16 cellular contexts compared by ENCODE assay signal in genomic region chr11:72778535-72779494, GRCh38. TPM values are rescaled to one million over a fixed set of nuclear protein-coding genes. Genes with fewer than 3 reads are reported as not detected.
A peak's percentile ranks its signal among the peaks of the same experiment; 100 is the strongest.
DNase-seq lines count a peak whose midpoint lies in the region; ATAC-seq and TF ChIP-seq lines count a peak whose summit lies in the region.
"Had no signal": no experiment of that assay in that cellular context is flagged by ENCODE, and none has a peak within 500 bp of the region (broad histone marks: within the 10 kb centered on the region; RNA-seq: fewer than 3 reads in every experiment).

No MANE protein-coding gene starts in this region.

- no peaks in the 10 kb centered on the region for H3K9me3 ChIP-seq in mucosa of rectum (ENCODE audit: control insufficient read depth in 2 of 2, low read length in 2 of 2)
- H3K9me3 ChIP-seq: tibial nerve had no signal

- H3K9ac ChIP-seq in mucosa of rectum (ENCODE audit: low read depth in 1 of 2, low read length in 2 of 2), result peak overlapping the region; percentile 92 to 93

- H3K36me3 Mint-ChIP-seq in natural killer cell, result no peaks in the 10 kb centered on the region
- no peaks in the 10 kb centered on the region for H3K36me3 Mint-ChIP-seq in natural killer cell treated with Interleukin-12 subunit alpha and Interleukin-12 subunit beta and Interleukin-15 and Interleukin-18, amount 100 ng/mL, for 72 hours

- peak overlapping the region in 1 of 2 donors; percentile 25 for H3K27ac Mint-ChIP-seq in natural killer cell
- peak overlapping the region in 1 of 2 donors; percentile 72 for H3K27ac Mint-ChIP-seq in natural killer cell treated with Interleukin-12 subunit alpha and Interleukin-12 subunit beta and Interleukin-15 and Interleukin-18, amount 100 ng/mL, for 72 hours
- H3K27ac Mint-ChIP-seq: activated naive CD4-positive, alpha-beta T cell treated with anti-CD3 and anti-CD28 coated beads for 36 hours had no signal

- H3K27me3 ChIP-seq in mucosa of rectum (ENCODE audit: control insufficient read depth in 2 of 2, insufficient read depth in 2 of 2, low read length in 2 of 2), result no peaks in the 10 kb centered on the region
- H3K27me3 ChIP-seq: tibial nerve had no signal

- no peaks in the 10 kb centered on the region for H3K9me3 Mint-ChIP-seq in natural killer cell
- H3K9me3 Mint-ChIP-seq in natural killer cell treated with Interleukin-12 subunit alpha and Interleukin-12 subunit beta and Interleukin-15 and Interleukin-18, amount 100 ng/mL, for 72 hours, result no peaks in the 10 kb centered on the region
- H3K9me3 Mint-ChIP-seq: activated naive CD4-positive, alpha-beta T cell treated with anti-CD3 and anti-CD28 coated beads for 36 hours had no signal

- DNase-seq in natural killer cell, result no peak
- DNase-seq in natural killer cell treated with Interleukin-12 subunit alpha and Interleukin-12 subunit beta and Interleukin-15 and Interleukin-18, amount 100 ng/mL, for 72 hours (ENCODE audit: low spot score), result no peak
- no peak for DNase-seq in T-helper 1 cell
- no peak for DNase-seq in SHP77 treated with DMSO at 0.1 percent for 48 hours (lab: John Stamatoyannopoulos, UW)
- no peak for DNase-seq in islet precursor cell
- DNase-seq: activated naive CD4-positive, alpha-beta T cell treated with anti-CD3 and anti-CD28 coated beads for 36 hours; central memory CD4-positive, alpha-beta T cell; glutamatergic neuron; kidney glomerular epithelial cell; NCI-H2029; stimulated activated CD4-positive, alpha-beta T cell treated with anti-CD3 and anti-CD28 coated beads, Interleukin-15, amount 100 ng/mL, for 24 hours had no signal

- TF ChIP-seq CTCF in natural killer cell (IDR thresholded peaks at IDR 0.05), result no peak

- peak overlapping the region; percentile 73 to 85 for H3K4me3 ChIP-seq in mucosa of rectum (ENCODE audit: low read length in 2 of 2)
- H3K4me3 ChIP-seq: tibial nerve had no signal

- peaks cover 29 to 36% of the 10 kb centered on the region in 2 donors for H3K4me1 Mint-ChIP-seq in natural killer cell
- peaks cover 20 to 33% of the 10 kb centered on the region in 2 donors for H3K4me1 Mint-ChIP-seq in natural killer cell treated with Interleukin-12 subunit alpha and Interleukin-12 subunit beta and Interleukin-15 and Interleukin-18, amount 100 ng/mL, for 72 hours (ENCODE audit: low read depth in 2 of 2)

- H3K27ac ChIP-seq in cingulate gyrus (ENCODE audit: low read depth, low read length) (peak overlapping the region; percentile 49), mucosa of rectum (ENCODE audit: low read depth in 2 of 2, low read length in 2 of 2) (peak overlapping the region; percentile 89 to 93)
- H3K27ac ChIP-seq: epithelial cell of prostate had no signal

- H3K4me1 ChIP-seq in mucosa of rectum (ENCODE audit: control insufficient read depth in 2 of 2, insufficient read depth in 2 of 2, low read length in 2 of 2), result peaks cover 71 to 87% of the 10 kb centered on the region in 2 donors

- ATAC-seq in natural killer cell (no peak), HG02884 (IDR thresholded peaks at IDR 0.05; ENCODE audit: unreplicated experiment) (no peak)
- no peak for ATAC-seq in natural killer cell treated with Interleukin-12 subunit alpha and Interleukin-12 subunit beta and Interleukin-15 and Interleukin-18, amount 100 ng/mL, for 72 hours

- H3K4me3 Mint-ChIP-seq in natural killer cell, result peak overlapping the region; percentile 75
- no peak overlapping the region for H3K4me3 Mint-ChIP-seq in natural killer cell treated with Interleukin-12 subunit alpha and Interleukin-12 subunit beta and Interleukin-15 and Interleukin-18, amount 100 ng/mL, for 72 hours

- intact Hi-C loops in natural killer cell (cut with micrococcal nuclease), result no loop called here

- H3K36me3 ChIP-seq in mucosa of rectum (ENCODE audit: control insufficient read depth in 2 of 2, insufficient read depth in 2 of 2, low read length in 2 of 2), result peaks cover 11 to 14% of the 10 kb centered on the region in 2 donors
- H3K36me3 ChIP-seq: tibial nerve had no signal

- H3K27me3 Mint-ChIP-seq in natural killer cell (ENCODE audit: low read depth in 2 of 2), result peaks cover 0 to 7% of the 10 kb centered on the region in 2 donors
- H3K27me3 Mint-ChIP-seq in natural killer cell treated with Interleukin-12 subunit alpha and Interleukin-12 subunit beta and Interleukin-15 and Interleukin-18, amount 100 ng/mL, for 72 hours, result no peaks in the 10 kb centered on the region

RNA-seq across cellular contexts. Expression of gene STARD10, which starts 15.0 kb away (rescaled TPM):
- total RNA-seq in natural killer cell, result 10 to 100 TPM; 10.9 to 17.3 (median 11.7) TPM
- total RNA-seq in natural killer cell treated with Interleukin-12 subunit alpha and Interleukin-12 subunit beta and Interleukin-15 and Interleukin-18, amount 100 ng/mL, for 72 hours, result 10 to 100 TPM in 1 of 2 donors, 1 to 10 TPM in 1; 9.5 to 17.8 TPM

RNA-seq across cellular contexts. Expression of gene ARAP1, which starts 26.6 kb away (rescaled TPM):
- 100 to 1,000 TPM; 293 to 327 (median 296) TPM for total RNA-seq in natural killer cell
- total RNA-seq in natural killer cell treated with Interleukin-12 subunit alpha and Interleukin-12 subunit beta and Interleukin-15 and Interleukin-18, amount 100 ng/mL, for 72 hours, result 100 to 1,000 TPM; 206 to 220 TPM

RNA-seq across cellular contexts. Expression of gene ATG16L2, which starts 35.4 kb away (rescaled TPM):
- total RNA-seq in natural killer cell, result 100 to 1,000 TPM; 172 to 190 (median 179) TPM
- total RNA-seq in natural killer cell treated with Interleukin-12 subunit alpha and Interleukin-12 subunit beta and Interleukin-15 and Interleukin-18, amount 100 ng/mL, for 72 hours, result 100 to 1,000 TPM in 1 of 2 donors, 10 to 100 TPM in 1; 74.7 to 113 TPM
